1 cellular context compared by ENCODE assay signal in genomic region chr16:1650131-1650530, GRCh38.
TF ChIP-seq lines count a peak whose summit lies in the region.

No MANE protein-coding gene starts in this region.

TF ChIP-seq in GM12878, 131 proteins besides CTCF, POLR2A, EP300 and RAD21:
- no peak for TF ChIP-seq CUX1 (IDR thresholded peaks at IDR 0.05; ENCODE audit: insufficient replicate concordance, low read depth, low read length)
- no peak for TF ChIP-seq KLF5 (IDR thresholded peaks at IDR 0.05; ENCODE audit: partially characterized antibody)
- TF ChIP-seq ETV6 (conservative IDR thresholded peaks at IDR 0.05 in 1 of 2, IDR thresholded peaks at IDR 0.05 in 1 of 2; ENCODE audit: borderline replicate concordance in 1 of 2, low read depth in 1 of 2), result no peak
- TF ChIP-seq ZZZ3 (IDR thresholded peaks at IDR 0.05; ENCODE audit: control insufficient read depth, insufficient read length, low read depth), result no peak
- TF ChIP-seq JUNB (IDR thresholded peaks at IDR 0.05), result no peak
- TF ChIP-seq SMAD5 (IDR thresholded peaks at IDR 0.05; ENCODE audit: low read depth), result no peak
- no peak for TF ChIP-seq HSF1 (IDR thresholded peaks at IDR 0.05; ENCODE audit: low read depth, low read length)
